In genomic region chr7:158934628-158935027, GRCh38 we compare ENCODE assay signal across 8 cellular contexts.
"Had no signal": no experiment of that assay in that cellular context is flagged by ENCODE, and none has a peak within 500 bp of the region (broad histone marks: within the 10 kb centered on the region; RNA-seq: fewer than 3 reads in every experiment).

No MANE protein-coding gene starts in this region.

- H3K4me3 ChIP-seq: GM23248, HAP-1 had no signal

- ATAC-seq: HCT116 had no signal

- H3K4me1 ChIP-seq: HAP-1 had no signal

- H3K9me3 Mint-ChIP-seq: HFFc6 had no signal

- H3K27ac Mint-ChIP-seq: HFFc6 had no signal

- H3K27ac ChIP-seq: GM23248, HL-60 had no signal

- DNase-seq: GM23248, GOT3, H7, HFFc6, IMR-90 had no signal

- H3K9me3 ChIP-seq: HAP-1 had no signal

- H3K4me3 Mint-ChIP-seq: HFFc6 had no signal
